Comparison of ENCODE assay signal across 8 cellular contexts in genomic region chr1:17059391-17060128, GRCh38. TPM values are rescaled to one million over a fixed set of nuclear protein-coding genes. Genes with fewer than 3 reads are reported as not detected.
DNase-seq lines count a peak whose midpoint lies in the region; ATAC-seq and TF ChIP-seq lines count a peak whose summit lies in the region.

No MANE protein-coding gene starts in this region.

- POLR2A ChIA-PET in OCI-LY7 (lab: Charles Lee): no interaction called here

- H3K4me1 ChIP-seq in OCI-LY7 (ENCODE audit: insufficient read depth, low read length, poor library complexity, severe bottlenecking): peaks cover 16% of the 10 kb centered on the region

- H3K36me3 ChIP-seq in OCI-LY7 (ENCODE audit: insufficient read depth, low read length): no peaks in the 10 kb centered on the region

- BruUV-seq in OCI-LY7 (replicated peaks; lab: Mats Ljungman, UMichigan): no TSS peak

- peak overlapping the region; percentile 61 for H3K4me2 ChIP-seq in OCI-LY7 (ENCODE audit: low read length)

- no peak overlapping the region for H3K27ac ChIP-seq in OCI-LY7 (ENCODE audit: low read depth, low read length, poor library complexity, severe bottlenecking)

- peak; percentile 87 for TF ChIP-seq CTCF in OCI-LY7 (conservative IDR thresholded peaks at IDR 0.05; ENCODE audit: low read length)

- no peak overlapping the region for H3K4me3 ChIP-seq in OCI-LY7 (ENCODE audit: low read depth, low read length, poor library complexity, severe bottlenecking)

- CTCF ChIA-PET in OCI-LY7 (lab: Charles Lee; ENCODE audit: unreplicated experiment): interaction anchor here (0.5 kb wide), 1 partner anchor 252 kb away, joined by 4 read pairs; no protein-coding TSS in a partner anchor

- no peaks in the 10 kb centered on the region for H3K9me2 ChIP-seq in OCI-LY7 (ENCODE audit: insufficient read depth, low read length)

- H3K9me3 ChIP-seq in OCI-LY7 (ENCODE audit: low read length): 0 out of 2 replicates have a peak, but pooled peaks cover 3% of the 10 kb centered on the region

- no peaks in the 10 kb centered on the region for H4K20me1 ChIP-seq in OCI-LY7 (ENCODE audit: insufficient read depth, low read length)

- intact Hi-C loops in OCI-LY7 (cut with micrococcal nuclease; ENCODE audit: unreplicated experiment) (loop anchor here (1.0 to 10.0 kb wide), 3 partner anchors 63 to 275 kb away; no protein-coding TSS in a partner anchor), left ventricle myocardium superior (cut with micrococcal nuclease) (loop anchor here (5.0 kb wide), 1 partner anchor 178 kb away; no protein-coding TSS in a partner anchor)

- no peaks in the 10 kb centered on the region for H3K79me2 ChIP-seq in OCI-LY7 (ENCODE audit: insufficient read depth, low read depth, low read length)

- ATAC-seq in left ventricle myocardium superior (peak; percentile 87), HG03159 (IDR thresholded peaks at IDR 0.05; ENCODE audit: unreplicated experiment) (no peak)

- H2AFZ ChIP-seq in OCI-LY7 (ENCODE audit: low read length): peak overlapping the region; percentile 80; the same call in 1 of the 2 replicates

- peak; percentile 33 for DNase-seq in activated T-cell treated with anti-CD3 and anti-CD28 coated beads for 48 hours (ENCODE audit: low read depth)
- DNase-seq in activated T-cell treated with anti-CD3 and anti-CD28 coated beads, Interleukin-2, amount 50 U/mL, for 1 hour: no peak
- peak; percentile 76 for DNase-seq in HuH-7 (ENCODE audit: low spot score)
- DNase-seq in OCI-LY7 (ENCODE audit: low spot score): peak; percentile 76
- DNase-seq in amniotic stem cell (lab: John Stamatoyannopoulos, UW): peak; percentile 35
- peak; percentile 72 for DNase-seq in left ventricle myocardium superior
- DNase-seq in putamen (ENCODE audit: low spot score): peak; percentile 80

RNA-seq across cellular contexts. Expression of gene SDHB, which starts 5.7 kb away (rescaled TPM):
- total RNA-seq in OCI-LY7 (2014; rRNA removed; shearing (Covaris generic)): 103 and 106 TPM in 2 replicates
- total RNA-seq in OCI-LY7 (2022) (98.4 and 105 TPM in 2 replicates), left ventricle myocardium superior (438 TPM)

RNA-seq across cellular contexts. Expression of gene ATP13A2, which starts 47.8 kb away (rescaled TPM):
- total RNA-seq in OCI-LY7 (2014; rRNA removed; shearing (Covaris generic)): 25.0 and 28.1 TPM in 2 replicates
- 28.8 and 31.4 TPM in 2 replicates for total RNA-seq in OCI-LY7 (2022)
- 17.8 TPM for total RNA-seq in left ventricle myocardium superior

RNA-seq across cellular contexts. Expression of gene PADI2, which starts 59.7 kb away (rescaled TPM):
- total RNA-seq in OCI-LY7 (2014; rRNA removed; shearing (Covaris generic)): not detected in 2 replicates
- total RNA-seq in OCI-LY7 (2022) (0.08 TPM in 1 of 2 replicates, not detected in the other), left ventricle myocardium superior (1.1 TPM)
